In the genomic region with DNA sequence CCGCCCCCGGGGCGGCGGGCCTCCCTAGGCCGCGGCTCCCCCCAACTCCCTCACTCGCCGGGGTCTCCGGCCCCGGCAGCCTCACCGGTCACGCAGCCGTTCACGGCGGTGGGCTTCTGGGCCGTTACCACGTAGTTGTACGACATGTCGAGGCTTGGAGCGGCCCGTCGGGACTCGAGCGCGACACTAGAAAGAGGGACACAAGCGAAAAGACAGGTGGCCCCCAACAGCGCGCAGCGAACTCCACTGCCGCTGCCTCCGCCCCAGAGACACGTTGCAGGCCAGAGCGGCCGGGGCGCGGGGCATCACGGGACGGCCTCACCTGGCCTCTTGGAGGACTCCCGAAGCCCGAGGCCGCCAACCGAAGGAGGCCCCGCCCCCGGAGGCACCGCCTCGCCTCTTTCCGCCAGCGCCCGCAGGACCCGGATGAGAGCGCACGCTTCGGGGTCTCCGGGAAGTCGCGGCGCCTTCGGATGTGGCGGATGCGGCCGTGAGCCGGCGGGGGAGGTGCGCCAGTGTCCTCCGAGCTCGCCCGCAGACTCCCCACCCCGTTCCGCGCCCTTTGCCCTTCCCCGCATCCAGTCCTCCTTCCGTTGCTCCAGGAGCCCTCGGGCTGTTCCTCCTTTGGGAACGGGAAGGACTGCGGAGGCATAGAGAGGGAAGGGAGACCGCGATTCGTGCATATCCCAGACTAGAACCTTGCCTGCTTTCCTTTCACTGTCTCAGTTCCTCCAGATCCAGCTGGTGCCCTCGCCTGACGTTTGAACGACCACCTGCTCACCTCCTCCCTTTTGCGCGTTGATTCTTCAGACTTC, we compare ENCODE assay signal across 1 cellular context.
TF ChIP-seq lines count a peak whose summit lies in the region.

Gene DDB1, minus strand, starts transcription at position 283 of the 815 bp plus-strand sequence. Its CDS starts 137 bp downstream, at position 146.
Gene TKFC, plus strand, starts transcription at position 406 of the 815 bp plus-strand sequence. CDS start 1,501 bp downstream, outside the sequence.

TF ChIP-seq in H1, 55 proteins besides CTCF, POLR2A, EP300 and RAD21 (continues in another document):
- peak; percentile 79; the same call in 1 of the 2 replicates for TF ChIP-seq RBBP5 (IDR thresholded peaks at IDR 0.05; ENCODE audit: borderline replicate concordance, low read depth, low read length)
- TF ChIP-seq JUN (IDR thresholded peaks at IDR 0.05; ENCODE audit: low read depth, low read length): no peak
- no peak for TF ChIP-seq CBX5 (IDR thresholded peaks at IDR 0.05; ENCODE audit: low read depth, low read length)
- no peak for TF ChIP-seq POU5F1 (IDR thresholded peaks at IDR 0.05; ENCODE audit: low read depth, low read length)
- TF ChIP-seq, protein P1, sequence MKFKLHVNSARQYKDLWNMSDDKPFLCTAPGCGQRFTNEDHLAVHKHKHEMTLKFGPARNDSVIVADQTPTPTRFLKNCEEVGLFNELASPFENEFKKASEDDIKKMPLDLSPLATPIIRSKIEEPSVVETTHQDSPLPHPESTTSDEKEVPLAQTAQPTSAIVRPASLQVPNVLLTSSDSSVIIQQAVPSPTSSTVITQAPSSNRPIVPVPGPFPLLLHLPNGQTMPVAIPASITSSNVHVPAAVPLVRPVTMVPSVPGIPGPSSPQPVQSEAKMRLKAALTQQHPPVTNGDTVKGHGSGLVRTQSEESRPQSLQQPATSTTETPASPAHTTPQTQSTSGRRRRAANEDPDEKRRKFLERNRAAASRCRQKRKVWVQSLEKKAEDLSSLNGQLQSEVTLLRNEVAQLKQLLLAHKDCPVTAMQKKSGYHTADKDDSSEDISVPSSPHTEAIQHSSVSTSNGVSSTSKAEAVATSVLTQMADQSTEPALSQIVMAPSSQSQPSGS (IDR thresholded peaks at IDR 0.05; ENCODE audit: low read length): no peak
- TF ChIP-seq CBX8 (IDR thresholded peaks at IDR 0.05; ENCODE audit: borderline replicate concordance, low read depth, low read length): no peak
- peak; percentile 91 for TF ChIP-seq PHF8 (conservative IDR thresholded peaks at IDR 0.05; ENCODE audit: low read depth, low read length)
- peak; percentile 80 to 83 for TF ChIP-seq SIN3A (conservative IDR thresholded peaks at IDR 0.05 in 1 of 2, IDR thresholded peaks at IDR 0.05 in 1 of 2; ENCODE audit: low read depth in 1 of 2, low read length in 2 of 2)
- no peak for TF ChIP-seq NRF1 (IDR thresholded peaks at IDR 0.05; ENCODE audit: low read depth, low read length)
- TF ChIP-seq SP4 (IDR thresholded peaks at IDR 0.05; ENCODE audit: low read length): 0 out of 2 replicates have a peak, but pooled peaks have one; percentile 64
- no peak for TF ChIP-seq ATF3 (IDR thresholded peaks at IDR 0.05; ENCODE audit: insufficient read depth, low read depth, low read length)
- no peak for TF ChIP-seq FOSL1 (IDR thresholded peaks at IDR 0.05; ENCODE audit: insufficient read depth, low read depth, low read length)
- TF ChIP-seq, protein P2, sequence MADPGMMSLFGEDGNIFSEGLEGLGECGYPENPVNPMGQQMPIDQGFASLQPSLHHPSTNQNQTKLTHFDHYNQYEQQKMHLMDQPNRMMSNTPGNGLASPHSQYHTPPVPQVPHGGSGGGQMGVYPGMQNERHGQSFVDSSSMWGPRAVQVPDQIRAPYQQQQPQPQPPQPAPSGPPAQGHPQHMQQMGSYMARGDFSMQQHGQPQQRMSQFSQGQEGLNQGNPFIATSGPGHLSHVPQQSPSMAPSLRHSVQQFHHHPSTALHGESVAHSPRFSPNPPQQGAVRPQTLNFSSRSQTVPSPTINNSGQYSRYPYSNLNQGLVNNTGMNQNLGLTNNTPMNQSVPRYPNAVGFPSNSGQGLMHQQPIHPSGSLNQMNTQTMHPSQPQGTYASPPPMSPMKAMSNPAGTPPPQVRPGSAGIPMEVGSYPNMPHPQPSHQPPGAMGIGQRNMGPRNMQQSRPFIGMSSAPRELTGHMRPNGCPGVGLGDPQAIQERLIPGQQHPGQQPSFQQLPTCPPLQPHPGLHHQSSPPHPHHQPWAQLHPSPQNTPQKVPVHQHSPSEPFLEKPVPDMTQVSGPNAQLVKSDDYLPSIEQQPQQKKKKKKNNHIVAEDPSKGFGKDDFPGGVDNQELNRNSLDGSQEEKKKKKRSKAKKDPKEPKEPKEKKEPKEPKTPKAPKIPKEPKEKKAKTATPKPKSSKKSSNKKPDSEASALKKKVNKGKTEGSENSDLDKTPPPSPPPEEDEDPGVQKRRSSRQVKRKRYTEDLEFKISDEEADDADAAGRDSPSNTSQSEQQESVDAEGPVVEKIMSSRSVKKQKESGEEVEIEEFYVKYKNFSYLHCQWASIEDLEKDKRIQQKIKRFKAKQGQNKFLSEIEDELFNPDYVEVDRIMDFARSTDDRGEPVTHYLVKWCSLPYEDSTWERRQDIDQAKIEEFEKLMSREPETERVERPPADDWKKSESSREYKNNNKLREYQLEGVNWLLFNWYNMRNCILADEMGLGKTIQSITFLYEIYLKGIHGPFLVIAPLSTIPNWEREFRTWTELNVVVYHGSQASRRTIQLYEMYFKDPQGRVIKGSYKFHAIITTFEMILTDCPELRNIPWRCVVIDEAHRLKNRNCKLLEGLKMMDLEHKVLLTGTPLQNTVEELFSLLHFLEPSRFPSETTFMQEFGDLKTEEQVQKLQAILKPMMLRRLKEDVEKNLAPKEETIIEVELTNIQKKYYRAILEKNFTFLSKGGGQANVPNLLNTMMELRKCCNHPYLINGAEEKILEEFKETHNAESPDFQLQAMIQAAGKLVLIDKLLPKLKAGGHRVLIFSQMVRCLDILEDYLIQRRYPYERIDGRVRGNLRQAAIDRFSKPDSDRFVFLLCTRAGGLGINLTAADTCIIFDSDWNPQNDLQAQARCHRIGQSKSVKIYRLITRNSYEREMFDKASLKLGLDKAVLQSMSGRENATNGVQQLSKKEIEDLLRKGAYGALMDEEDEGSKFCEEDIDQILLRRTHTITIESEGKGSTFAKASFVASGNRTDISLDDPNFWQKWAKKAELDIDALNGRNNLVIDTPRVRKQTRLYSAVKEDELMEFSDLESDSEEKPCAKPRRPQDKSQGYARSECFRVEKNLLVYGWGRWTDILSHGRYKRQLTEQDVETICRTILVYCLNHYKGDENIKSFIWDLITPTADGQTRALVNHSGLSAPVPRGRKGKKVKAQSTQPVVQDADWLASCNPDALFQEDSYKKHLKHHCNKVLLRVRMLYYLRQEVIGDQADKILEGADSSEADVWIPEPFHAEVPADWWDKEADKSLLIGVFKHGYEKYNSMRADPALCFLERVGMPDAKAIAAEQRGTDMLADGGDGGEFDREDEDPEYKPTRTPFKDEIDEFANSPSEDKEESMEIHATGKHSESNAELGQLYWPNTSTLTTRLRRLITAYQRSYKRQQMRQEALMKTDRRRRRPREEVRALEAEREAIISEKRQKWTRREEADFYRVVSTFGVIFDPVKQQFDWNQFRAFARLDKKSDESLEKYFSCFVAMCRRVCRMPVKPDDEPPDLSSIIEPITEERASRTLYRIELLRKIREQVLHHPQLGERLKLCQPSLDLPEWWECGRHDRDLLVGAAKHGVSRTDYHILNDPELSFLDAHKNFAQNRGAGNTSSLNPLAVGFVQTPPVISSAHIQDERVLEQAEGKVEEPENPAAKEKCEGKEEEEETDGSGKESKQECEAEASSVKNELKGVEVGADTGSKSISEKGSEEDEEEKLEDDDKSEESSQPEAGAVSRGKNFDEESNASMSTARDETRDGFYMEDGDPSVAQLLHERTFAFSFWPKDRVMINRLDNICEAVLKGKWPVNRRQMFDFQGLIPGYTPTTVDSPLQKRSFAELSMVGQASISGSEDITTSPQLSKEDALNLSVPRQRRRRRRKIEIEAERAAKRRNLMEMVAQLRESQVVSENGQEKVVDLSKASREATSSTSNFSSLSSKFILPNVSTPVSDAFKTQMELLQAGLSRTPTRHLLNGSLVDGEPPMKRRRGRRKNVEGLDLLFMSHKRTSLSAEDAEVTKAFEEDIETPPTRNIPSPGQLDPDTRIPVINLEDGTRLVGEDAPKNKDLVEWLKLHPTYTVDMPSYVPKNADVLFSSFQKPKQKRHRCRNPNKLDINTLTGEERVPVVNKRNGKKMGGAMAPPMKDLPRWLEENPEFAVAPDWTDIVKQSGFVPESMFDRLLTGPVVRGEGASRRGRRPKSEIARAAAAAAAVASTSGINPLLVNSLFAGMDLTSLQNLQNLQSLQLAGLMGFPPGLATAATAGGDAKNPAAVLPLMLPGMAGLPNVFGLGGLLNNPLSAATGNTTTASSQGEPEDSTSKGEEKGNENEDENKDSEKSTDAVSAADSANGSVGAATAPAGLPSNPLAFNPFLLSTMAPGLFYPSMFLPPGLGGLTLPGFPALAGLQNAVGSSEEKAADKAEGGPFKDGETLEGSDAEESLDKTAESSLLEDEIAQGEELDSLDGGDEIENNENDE (IDR thresholded peaks at IDR 0.05; ENCODE audit: insufficient replicate concordance, low read length): no peak
- peak; percentile 61; the same call in 1 of the 2 replicates for TF ChIP-seq SP2 (IDR thresholded peaks at IDR 0.05; ENCODE audit: low read length)
- no peak for TF ChIP-seq SIX5 (IDR thresholded peaks at IDR 0.05; ENCODE audit: low read depth, low read length)
- no peak for TF ChIP-seq MAFK (IDR thresholded peaks at IDR 0.05; ENCODE audit: low read depth, low read length)
- TF ChIP-seq POLR2AphosphoS5 (IDR thresholded peaks at IDR 0.05; ENCODE audit: low read depth, low read length): peak; percentile 91
- TF ChIP-seq BACH1 (IDR thresholded peaks at IDR 0.05; ENCODE audit: low read length): no peak
- no peak for TF ChIP-seq CHD1 (IDR thresholded peaks at IDR 0.05; ENCODE audit: low read depth, low read length)
- TF ChIP-seq ASH2L (IDR thresholded peaks at IDR 0.05; ENCODE audit: low read length): peak; percentile 85
- no peak for TF ChIP-seq RXRA (IDR thresholded peaks at IDR 0.05; ENCODE audit: insufficient read depth, low read depth, low read length)
- TF ChIP-seq EZH2 (IDR thresholded peaks at IDR 0.05; ENCODE audit: low read depth, low read length, severe bottlenecking): no peak
- TF ChIP-seq YY1 (IDR thresholded peaks at IDR 0.05; ENCODE audit: low read depth, low read length): no peak
- no peak for TF ChIP-seq GABPA (IDR thresholded peaks at IDR 0.05; ENCODE audit: borderline replicate concordance, insufficient read depth, low read length)
- peak; percentile 47 for TF ChIP-seq TAF7 (optimal IDR thresholded peaks at IDR 0.05; ENCODE audit: borderline replicate concordance, low read depth, low read length)
- peak; percentile 67 for TF ChIP-seq CREB1 (IDR thresholded peaks at IDR 0.05)
- TF ChIP-seq SP1 (IDR thresholded peaks at IDR 0.05; ENCODE audit: low read depth, low read length): peak; percentile 15; the same call in 1 of the 2 replicates
- peak; percentile 82; the same call in 1 of the 2 replicates for TF ChIP-seq TCF12 (IDR thresholded peaks at IDR 0.05; ENCODE audit: low read depth, low read length)
- TF ChIP-seq CEBPB (IDR thresholded peaks at IDR 0.05; ENCODE audit: low read depth, low read length): no peak
- no peak for TF ChIP-seq TEAD4 (IDR thresholded peaks at IDR 0.05; ENCODE audit: low read depth, low read length)
- no peak for TF ChIP-seq SUZ12 (IDR thresholded peaks at IDR 0.05; ENCODE audit: low read length)
- peak; percentile 30; the same call in 1 of the 2 replicates for TF ChIP-seq GTF2F1 (IDR thresholded peaks at IDR 0.05; ENCODE audit: borderline replicate concordance, low read depth, low read length)
- peak; percentile 27; the same call in 1 of the 2 replicates for TF ChIP-seq KDM5A (IDR thresholded peaks at IDR 0.05; ENCODE audit: low read length)
- peak; percentile 29; the same call in 1 of the 2 replicates for TF ChIP-seq EGR1 (IDR thresholded peaks at IDR 0.05; ENCODE audit: borderline replicate concordance, low read depth, low read length)
- peak in 1 of 2 experiments; percentile 58; a peak in 1 of 4 replicates for TF ChIP-seq HDAC2 (IDR thresholded peaks at IDR 0.05; ENCODE audit: borderline replicate concordance in 1 of 2, low read depth in 2 of 2, low read length in 2 of 2)
- peak; percentile 92 for TF ChIP-seq SAP30 (IDR thresholded peaks at IDR 0.05; ENCODE audit: insufficient read depth, insufficient replicate concordance, low read length)
- TF ChIP-seq CHD2 (IDR thresholded peaks at IDR 0.05; ENCODE audit: low read length): no peak
- TF ChIP-seq TAF1 (IDR thresholded peaks at IDR 0.05; ENCODE audit: low read depth, low read length): peak; percentile 91
- no peak for TF ChIP-seq BRCA1 (IDR thresholded peaks at IDR 0.05; ENCODE audit: low read depth, low read length)
- TF ChIP-seq BCL11A (IDR thresholded peaks at IDR 0.05; ENCODE audit: low read depth in 2 of 2, low read length in 2 of 2): no peak
- TF ChIP-seq HDAC6 (IDR thresholded peaks at IDR 0.05; ENCODE audit: low read depth, low read length): no peak
- TF ChIP-seq NANOG (IDR thresholded peaks at IDR 0.05; ENCODE audit: insufficient read depth, low read depth, low read length, poor library complexity, severe bottlenecking): no peak
- TF ChIP-seq USF2 (IDR thresholded peaks at IDR 0.05; ENCODE audit: low read length): no peak
- peak; percentile 51; the same call in 1 of the 2 replicates for TF ChIP-seq E2F6 (IDR thresholded peaks at IDR 0.05)
- peak; percentile 89 for TF ChIP-seq TBP (IDR thresholded peaks at IDR 0.05; ENCODE audit: low read depth, low read length)
- TF ChIP-seq, protein P3, sequence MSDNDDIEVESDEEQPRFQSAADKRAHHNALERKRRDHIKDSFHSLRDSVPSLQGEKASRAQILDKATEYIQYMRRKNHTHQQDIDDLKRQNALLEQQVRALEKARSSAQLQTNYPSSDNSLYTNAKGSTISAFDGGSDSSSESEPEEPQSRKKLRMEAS (IDR thresholded peaks at IDR 0.05): peak; percentile 86
- no peak for TF ChIP-seq KDM1A (IDR thresholded peaks at IDR 0.05; ENCODE audit: borderline replicate concordance, low read length)
- 0 out of 2 replicates have a peak, but pooled peaks have one; percentile 7 for TF ChIP-seq JUND (IDR thresholded peaks at IDR 0.05; ENCODE audit: low read length)
- TF ChIP-seq CTBP2 (IDR thresholded peaks at IDR 0.05; ENCODE audit: borderline replicate concordance, insufficient read depth, insufficient read length, low read length): no peak
- TF ChIP-seq RNF2 (IDR thresholded peaks at IDR 0.05; ENCODE audit: borderline replicate concordance, low read depth, low read length, missing control alignments, poor library complexity, severe bottlenecking): no peak
- no peak for TF ChIP-seq RFX5 (IDR thresholded peaks at IDR 0.05; ENCODE audit: borderline replicate concordance, low read depth, low read length)
- TF ChIP-seq KDM4A (IDR thresholded peaks at IDR 0.05; ENCODE audit: low read depth, low read length, severe bottlenecking): peak; percentile 79
- TF ChIP-seq SIRT6 (IDR thresholded peaks at IDR 0.05; ENCODE audit: low read length): no peak
